Comparison of ENCODE assay signal across 9 cellular contexts in genomic region chr13:85864963-85865530, GRCh38.
DNase-seq lines count a peak whose midpoint lies in the region; TF ChIP-seq lines count a peak whose summit lies in the region.
"Had no signal": no experiment of that assay in that cellular context is flagged by ENCODE, and none has a peak within 500 bp of the region (broad histone marks: within the 10 kb centered on the region; RNA-seq: fewer than 3 reads in every experiment).

No MANE protein-coding gene starts in this region.

- intact Hi-C loops in Caco-2 (cut with micrococcal nuclease; ENCODE audit: unreplicated experiment), result loop anchor here (1.0 kb wide), 2 partner anchors 969 to 1021 kb away; no protein-coding TSS in a partner anchor

- BruUV-seq in Caco-2 (replicated peaks; lab: Mats Ljungman, UMichigan), result no TSS peak

- no peaks in the 10 kb centered on the region for H3K4me1 Mint-ChIP-seq in Caco-2 (ENCODE audit: low read depth, unreplicated experiment)
- H3K4me1 Mint-ChIP-seq: naive B cell had no signal

- no peaks in the 10 kb centered on the region for H3K36me3 ChIP-seq in Caco-2 (ENCODE audit: control insufficient read depth, insufficient read depth, low read length)

- H3K4me1 ChIP-seq in Caco-2, result no peaks in the 10 kb centered on the region

- no peak overlapping the region for H3K27ac ChIP-seq in substantia nigra (ENCODE audit: low read depth, low read length, poor library complexity, severe bottlenecking)

- no peaks in the 10 kb centered on the region for H3K27me3 ChIP-seq in Caco-2 (replicated peaks; ENCODE audit: control insufficient read depth, insufficient read depth, low read length)

- no peak overlapping the region for H3K27ac Mint-ChIP-seq in Caco-2 (ENCODE audit: unreplicated experiment)
- H3K27ac Mint-ChIP-seq: naive B cell had no signal

- CTCF ChIA-PET in Caco-2 (lab: Charles Lee), result no interaction called here

- H3K27me3 Mint-ChIP-seq in Caco-2 (ENCODE audit: insufficient read depth, unreplicated experiment), result no peaks in the 10 kb centered on the region
- H3K27me3 Mint-ChIP-seq: naive B cell had no signal

- DNase-seq in Caco-2 (peak in 1 of 2 experiments; percentile 31), HS-5 (ENCODE audit: low read depth) (peak; percentile 2), SKM-1 treated with dmso at 0.1 percent for 144 hours (lab: John Stamatoyannopoulos, UW; ENCODE audit: unreplicated experiment) (peak; percentile 13), iris pigment epithelial cell (ENCODE audit: low read depth) (peak; percentile 30), anterior cingulate cortex (lab: John Stamatoyannopoulos, UW) (no peak), epidermal melanocyte (ENCODE audit: insufficient read length, low spot score) (no peak), GM19240 (ENCODE audit: insufficient read length, low spot score) (no peak), substantia nigra (lab: John Stamatoyannopoulos, UW) (no peak)
- DNase-seq: naive B cell had no signal

- H3K4me3 ChIP-seq in Caco-2 (ENCODE audit: low read depth, low read length), result no peak overlapping the region

- no peaks in the 10 kb centered on the region for H3K9me3 Mint-ChIP-seq in Caco-2 (ENCODE audit: unreplicated experiment)

- no peaks in the 10 kb centered on the region for H3K36me3 Mint-ChIP-seq in Caco-2 (ENCODE audit: insufficient read depth, unreplicated experiment)
- H3K36me3 Mint-ChIP-seq: naive B cell had no signal

- H3K4me3 Mint-ChIP-seq in Caco-2 (ENCODE audit: unreplicated experiment), result no peak overlapping the region
- H3K4me3 Mint-ChIP-seq: naive B cell had no signal

- no peaks in the 10 kb centered on the region for H3K9me3 ChIP-seq in Caco-2

- TF ChIP-seq CTCF in Caco-2 (IDR thresholded peaks at IDR 0.05; ENCODE audit: insufficient read depth in 1 of 2, low read depth in 1 of 2, low read length in 1 of 2, severe bottlenecking in 1 of 2, unreplicated experiment in 1 of 2), result peak; percentile 25 to 75

- POLR2A ChIA-PET in Caco-2 (lab: Charles Lee), result no interaction called here

Comparison
In these comparisons a context has a peak if more than half of its experiments do, and no peak if none do; other contexts are left out.
1. DNase-seq: peak in HS-5 (single experiment), SKM-1 treated with dmso at 0.1 percent for 144 hours (single experiment) and iris pigment epithelial cell (single experiment); none in anterior cingulate cortex (0 of 58), epidermal melanocyte (single experiment), GM19240 (single experiment) and substantia nigra (0 of 49).